8 cellular contexts compared by ENCODE assay signal in genomic region chr17:75979705-75980187, GRCh38. TPM values are rescaled to one million over a fixed set of nuclear protein-coding genes. Genes with fewer than 3 reads are reported as not detected.
DNase-seq lines count a peak whose midpoint lies in the region; ATAC-seq, FAIRE-seq and TF ChIP-seq lines count a peak whose summit lies in the region.

No MANE protein-coding gene starts in this region.

- H3K27me3 Mint-ChIP-seq in naive thymus-derived CD4-positive, alpha-beta T cell, result no peaks in the 10 kb centered on the region

- DNase-seq in A549 (ENCODE audit: low read depth in 1 of 2, low spot score in 1 of 2), result no peak
- DNase-seq in NCI-H460 (ENCODE audit: extremely low read depth, low read depth), result peak; percentile 33
- no peak for DNase-seq in effector memory CD4-positive, alpha-beta T cell
- DNase-seq in naive thymus-derived CD4-positive, alpha-beta T cell, result no peak
- no peak for DNase-seq in NCI-H748 (lab: John Stamatoyannopoulos, UW; ENCODE audit: unreplicated experiment)
- DNase-seq in NCI-H187 treated with DMSO at 0.1 percent for 48 hours (lab: John Stamatoyannopoulos, UW), result no peak

- H3K4me3 ChIP-seq in A549, result peak overlapping the region; percentile 84
- peak overlapping the region; percentile 82 for H3K4me3 ChIP-seq in effector memory CD4-positive, alpha-beta T cell (ENCODE audit: insufficient read depth, low read depth, low read length, poor library complexity, severe bottlenecking)
- peak overlapping the region; percentile 89 for H3K4me3 ChIP-seq in naive thymus-derived CD4-positive, alpha-beta T cell (ENCODE audit: low read length)

- H3K27ac ChIP-seq in A549, result peak overlapping the region; percentile 90 to 93
- peak overlapping the region; percentile 89 for H3K27ac ChIP-seq in effector memory CD4-positive, alpha-beta T cell (ENCODE audit: insufficient read depth, low read length, poor library complexity, severe bottlenecking)
- peak overlapping the region; percentile 100 for H3K27ac ChIP-seq in naive thymus-derived CD4-positive, alpha-beta T cell (ENCODE audit: low read depth, low read length)

- H3K36me3 ChIP-seq in effector memory CD4-positive, alpha-beta T cell (ENCODE audit: control insufficient read depth, insufficient read depth, low read length), result no peaks in the 10 kb centered on the region
- H3K36me3 ChIP-seq in naive thymus-derived CD4-positive, alpha-beta T cell (ENCODE audit: control insufficient read depth in 2 of 3, insufficient read depth in 3 of 3, low read length in 3 of 3), result peaks cover 0 to 7% (median 0%) of the 10 kb centered on the region in 3 experiments

- no peak for TF ChIP-seq EP300 in A549 (IDR thresholded peaks at IDR 0.05)

- 8% methylated on average over 19 of the region's 19 CpGs for WGBS in A549 (ENCODE audit: missing lambda C conversion rate)

- intact Hi-C loops in naive thymus-derived CD4-positive, alpha-beta T cell (cut with micrococcal nuclease), result loop anchor here (1.0 to 10.0 kb wide), 16 partner anchors 26 to 758 kb away; partner anchors contain the start of genes FBF1 (in 2 of the 2), UBE2O (in 2 of the 2), MFSD11 (in 1 of the 2) and MIF4GD (in 1 of the 2)

- FAIRE-seq in A549 (lab: Jason Lieb, UNC), result no peak

- H3K4me1 ChIP-seq in A549, result peaks cover 43% of the 10 kb centered on the region
- peaks cover 11% of the 10 kb centered on the region for H3K4me1 ChIP-seq in effector memory CD4-positive, alpha-beta T cell (ENCODE audit: control insufficient read depth, insufficient read depth, low read length, poor library complexity, severe bottlenecking)
- peaks cover 5 to 6% of the 10 kb centered on the region in 2 donors for H3K4me1 ChIP-seq in naive thymus-derived CD4-positive, alpha-beta T cell (ENCODE audit: control insufficient read depth in 2 of 2, insufficient read depth in 2 of 2, low read length in 2 of 2)

- H3K4me3 Mint-ChIP-seq in naive thymus-derived CD4-positive, alpha-beta T cell, result peak overlapping the region; percentile 91 to 99 (median 98)

- H3K4me2 ChIP-seq in A549, result peak overlapping the region; percentile 82

- peaks cover 22 to 49% (median 44%) of the 10 kb centered on the region in 7 donors for H3K4me1 Mint-ChIP-seq in naive thymus-derived CD4-positive, alpha-beta T cell

- H3K27me3 ChIP-seq in effector memory CD4-positive, alpha-beta T cell (replicated peaks; ENCODE audit: control insufficient read depth, insufficient read depth, low read length, poor library complexity, severe bottlenecking), result no peaks in the 10 kb centered on the region
- no peaks in the 10 kb centered on the region for H3K27me3 ChIP-seq in naive thymus-derived CD4-positive, alpha-beta T cell (ENCODE audit: control insufficient read depth in 2 of 2, insufficient read depth in 2 of 2, low read length in 2 of 2)

- no peak for TF ChIP-seq RAD21 in A549 (conservative IDR thresholded peaks at IDR 0.05 in 1 of 2, IDR thresholded peaks at IDR 0.05 in 1 of 2)

- H3K9me3 ChIP-seq in A549, result no peaks in the 10 kb centered on the region
- no peaks in the 10 kb centered on the region for H3K9me3 ChIP-seq in effector memory CD4-positive, alpha-beta T cell (ENCODE audit: control insufficient read depth, low read length)
- no peaks in the 10 kb centered on the region for H3K9me3 ChIP-seq in naive thymus-derived CD4-positive, alpha-beta T cell (ENCODE audit: control insufficient read depth in 2 of 3, low read length in 3 of 3)

- POLR2A ChIA-PET in A549 (lab: Yijun Ruan, JAX), result interaction anchor here (0.7 kb wide), 1 partner anchor 159 kb away, joined by 3 read pairs; no protein-coding TSS in a partner anchor
- POLR2A ChIA-PET in naive thymus-derived CD4-positive, alpha-beta T cell (lab: Charles Lee), result interaction anchor here (0.6 to 1.9 kb wide), 18 partner anchors 17 to 1631 kb away, joined by 3 to 10 read pairs (median 4); partner anchors contain the start of genes FBF1, MRPL38, PRPSAP1 and SPHK1

- peak; percentile 62 to 68 for ATAC-seq in A549
- ATAC-seq in GM19438 (IDR thresholded peaks at IDR 0.05; ENCODE audit: low read depth, unreplicated experiment), result peak; percentile 16
- ATAC-seq in naive thymus-derived CD4-positive, alpha-beta T cell, result peak; percentile 38
- ATAC-seq in GM21825 (IDR thresholded peaks at IDR 0.05; ENCODE audit: unreplicated experiment), result no peak

- H3K27ac Mint-ChIP-seq in naive thymus-derived CD4-positive, alpha-beta T cell, result peak overlapping the region; percentile 98 to 100 (median 100)

- no peak for TF ChIP-seq CTCF in A549 (IDR thresholded peaks at IDR 0.05)

- H3K36me3 Mint-ChIP-seq in naive thymus-derived CD4-positive, alpha-beta T cell, result peaks cover 0 to 3% (median 1%) of the 10 kb centered on the region in 5 donors

- TF ChIP-seq POLR2A in A549 (IDR thresholded peaks at IDR 0.05; ENCODE audit: low read length), result no peak

- CTCF ChIA-PET in A549 (lab: Yijun Ruan, JAX), result interaction anchor here (1.0 to 1.7 kb wide), 6 partner anchors 10 to 102 kb away, joined by 3 to 6 read pairs (median 4); partner anchors contain the start of genes CDK3, FBF1 and MRPL38
- CTCF ChIA-PET in naive thymus-derived CD4-positive, alpha-beta T cell (lab: Charles Lee), result interaction anchor here (0.6 to 0.9 kb wide), 3 partner anchors 11 to 1420 kb away, joined by 3 to 4 read pairs (median 4); no protein-coding TSS in a partner anchor

- H3K9me3 Mint-ChIP-seq in naive thymus-derived CD4-positive, alpha-beta T cell, result no peaks in the 10 kb centered on the region

TF ChIP-seq in A549, 52 proteins besides CTCF, POLR2A, EP300 and RAD21 (continues in another document):
- no peak; the same call in 1 of the 2 replicates for TF ChIP-seq HDAC2 (IDR thresholded peaks at IDR 0.05)
- TF ChIP-seq SREBF2 (IDR thresholded peaks at IDR 0.05), result no peak

RNA-seq across cellular contexts. Expression of gene TEN1, which starts 0.7 kb away (rescaled TPM):
- polyA plus RNA-seq in A549 (2011; rRNA removed), result 11.8 TPM in 2 replicates
- 22.1 and 25.8 TPM in 2 replicates for polyA plus RNA-seq in A549 (2012; cell fraction: cytosol; rRNA removed)
- polyA plus RNA-seq in A549 (2012; cell fraction: nucleus; rRNA removed), result 45.2 and 46.8 TPM in 2 replicates
- 15.7 to 16.7 TPM (median 15.9 TPM) in 3 replicates for polyA plus RNA-seq in A549 (2017; fragmentation: RNase III; extraction: RNeasy Plus Mini Kit Qiagen cat#74134 plus additional on column Dnase treatment)
- polyA minus RNA-seq in A549 (2011; rRNA and poly(A)+ RNA removed), result 12.9 and 14.4 TPM in 2 replicates
- total RNA-seq in NCI-H460 (2014; rRNA removed; shearing (Covaris generic)), result 18.2 and 18.9 TPM in 2 replicates
- polyA plus RNA-seq in NCI-H460 (2014; cell fraction: nucleus; rRNA removed), result 56.2 and 73.8 TPM in 2 replicates
- total RNA-seq in naive thymus-derived CD4-positive, alpha-beta T cell, result 10 to 100 TPM; 13.1 to 20.1 (median 13.8) TPM
- 10 to 100 TPM; 12.8 to 16.0 TPM for polyA plus RNA-seq in naive thymus-derived CD4-positive, alpha-beta T cell

RNA-seq across cellular contexts. Expression of gene ACOX1, which starts 0.8 kb away (rescaled TPM):
- polyA plus RNA-seq in A549 (2011; rRNA removed) (31.1 and 34.3 TPM in 2 replicates), A549 (2017; fragmentation: RNase III; extraction: RNeasy Plus Mini Kit Qiagen cat#74134 plus additional on column Dnase treatment) (16.0 to 17.9 TPM (median 17.2 TPM) in 3 replicates)
- polyA plus RNA-seq in A549 (2012; cell fraction: cytosol; rRNA removed), result 10.4 and 14.4 TPM in 2 replicates
- 14.9 and 17.1 TPM in 2 replicates for polyA plus RNA-seq in A549 (2012; cell fraction: nucleus; rRNA removed)
- polyA minus RNA-seq in A549 (2011; rRNA and poly(A)+ RNA removed), result 101 and 107 TPM in 2 replicates
- 24.9 and 28.4 TPM in 2 replicates for total RNA-seq in NCI-H460 (2014; rRNA removed; shearing (Covaris generic))
- 12.8 and 19.9 TPM in 2 replicates for polyA plus RNA-seq in NCI-H460 (2014; cell fraction: nucleus; rRNA removed)
- total RNA-seq in naive thymus-derived CD4-positive, alpha-beta T cell, result 10 to 100 TPM; 22.8 to 35.0 (median 33.5) TPM
- polyA plus RNA-seq in naive thymus-derived CD4-positive, alpha-beta T cell, result 10 to 100 TPM; 12.5 to 25.5 TPM

RNA-seq across cellular contexts. Expression of gene CDK3, which starts 20.9 kb away (rescaled TPM):
- polyA plus RNA-seq in A549 (2011; rRNA removed), result 5.5 and 8.6 TPM in 2 replicates
- polyA plus RNA-seq in A549 (2012; cell fraction: cytosol; rRNA removed), result 7.9 and 9.5 TPM in 2 replicates
- 68.8 and 71.9 TPM in 2 replicates for polyA plus RNA-seq in A549 (2012; cell fraction: nucleus; rRNA removed)
- 4.7 to 5.2 TPM (median 5.1 TPM) in 3 replicates for polyA plus RNA-seq in A549 (2017; fragmentation: RNase III; extraction: RNeasy Plus Mini Kit Qiagen cat#74134 plus additional on column Dnase treatment)
- polyA minus RNA-seq in A549 (2011; rRNA and poly(A)+ RNA removed), result 1.0 and 3.3 TPM in 2 replicates
- 4.8 and 7.7 TPM in 2 replicates for total RNA-seq in NCI-H460 (2014; rRNA removed; shearing (Covaris generic))
- 41.6 and 59.0 TPM in 2 replicates for polyA plus RNA-seq in NCI-H460 (2014; cell fraction: nucleus; rRNA removed)
- 1 to 10 TPM; 6.9 to 9.9 (median 9.1) TPM for total RNA-seq in naive thymus-derived CD4-positive, alpha-beta T cell
- under 1 TPM; 0.28 to 0.55 TPM for polyA plus RNA-seq in naive thymus-derived CD4-positive, alpha-beta T cell

RNA-seq across cellular contexts. Expression of gene FBF1, which starts 38.9 kb away (rescaled TPM):
- 7.9 and 8.5 TPM in 2 replicates for polyA plus RNA-seq in A549 (2011; rRNA removed)
- polyA plus RNA-seq in A549 (2012; cell fraction: cytosol; rRNA removed), result 20.6 and 24.2 TPM in 2 replicates
- 113 and 149 TPM in 2 replicates for polyA plus RNA-seq in A549 (2012; cell fraction: nucleus; rRNA removed)
- 14.6 to 17.8 TPM (median 17.3 TPM) in 3 replicates for polyA plus RNA-seq in A549 (2017; fragmentation: RNase III; extraction: RNeasy Plus Mini Kit Qiagen cat#74134 plus additional on column Dnase treatment)
- 14.7 and 15.0 TPM in 2 replicates for polyA minus RNA-seq in A549 (2011; rRNA and poly(A)+ RNA removed)
- total RNA-seq in NCI-H460 (2014; rRNA removed; shearing (Covaris generic)), result 6.8 and 9.1 TPM in 2 replicates
- 54.3 and 57.6 TPM in 2 replicates for polyA plus RNA-seq in NCI-H460 (2014; cell fraction: nucleus; rRNA removed)
- total RNA-seq in naive thymus-derived CD4-positive, alpha-beta T cell, result 10 to 100 TPM; 19.9 to 48.1 (median 29.0) TPM
- 1 to 10 TPM; 2.5 to 7.2 TPM for polyA plus RNA-seq in naive thymus-derived CD4-positive, alpha-beta T cell

RNA-seq across cellular contexts. Expression of gene EVPL, which starts 47.4 kb away (rescaled TPM):
- polyA plus RNA-seq in A549 (2011; rRNA removed), result 4.0 and 4.1 TPM in 2 replicates
- 9.5 and 11.2 TPM in 2 replicates for polyA plus RNA-seq in A549 (2012; cell fraction: cytosol; rRNA removed)
- 44.4 and 69.3 TPM in 2 replicates for polyA plus RNA-seq in A549 (2012; cell fraction: nucleus; rRNA removed)
- 11.2 to 14.6 TPM (median 13.9 TPM) in 3 replicates for polyA plus RNA-seq in A549 (2017; fragmentation: RNase III; extraction: RNeasy Plus Mini Kit Qiagen cat#74134 plus additional on column Dnase treatment)
- polyA minus RNA-seq in A549 (2011; rRNA and poly(A)+ RNA removed), result 2.5 and 4.9 TPM in 2 replicates
- 8.0 and 8.6 TPM in 2 replicates for total RNA-seq in NCI-H460 (2014; rRNA removed; shearing (Covaris generic))
- 24.2 and 27.8 TPM in 2 replicates for polyA plus RNA-seq in NCI-H460 (2014; cell fraction: nucleus; rRNA removed)
- total RNA-seq in naive thymus-derived CD4-positive, alpha-beta T cell, result 1 to 10 TPM in 2 of 5 experiments, under 1 TPM in 3; 0.07 to 2.7 (median 0.39) TPM
- under 1 TPM in 1 of 2 donors, not detected in 1; 0.08 TPM for polyA plus RNA-seq in naive thymus-derived CD4-positive, alpha-beta T cell
